33 cellular contexts compared by ENCODE assay signal in genomic region chr11:35609656-35610055, GRCh38.
"Had no signal": no experiment of that assay in that cellular context is flagged by ENCODE, and none has a peak within 500 bp of the region (broad histone marks: within the 10 kb centered on the region; RNA-seq: fewer than 3 reads in every experiment).

No MANE protein-coding gene starts in this region.

- H3K36me3 ChIP-seq: adrenal gland, ascending aorta, brain microvascular endothelial cell, breast epithelium, cardiac muscle cell had no signal

- DNase-seq: activated effector memory CD4-positive, alpha-beta T cell treated with anti-CD3 and anti-CD28 coated beads, Interleukin-2, amount 50 U/mL, for 16 hours; activated effector memory CD4-positive, alpha-beta T cell treated with Interleukin-2 at 50 U/mL for 16 hours; activated gamma-delta T cell; activated gamma-delta T cell treated with Interleukin-2 at 50 U/mL for 16 hours; activated naive CD4-positive, alpha-beta T cell; activated naive CD4-positive, alpha-beta T cell treated with anti-CD3 and anti-CD28 coated beads for 36 hours; activated naive CD4-positive, alpha-beta T cell treated with anti-CD3 and anti-CD28 coated beads, Interleukin-2, amount 10 ng/mL, durations not matched to agents 7 days and 5 days; activated naive CD4-positive, alpha-beta T cell treated with anti-CD3 and anti-CD28 coated beads, Interleukin-2, amount 50 U/mL, for 16 hours; activated naive CD4-positive, alpha-beta T cell treated with Interleukin-2 at 50 U/mL for 16 hours; activated naive CD8-positive, alpha-beta T cell treated with anti-CD3 and anti-CD28 coated beads for 36 hours; activated naive CD8-positive, alpha-beta T cell treated with anti-CD3 and anti-CD28 coated beads, Interleukin-2, amount 10 ng/mL, durations not matched to agents 7 days and 5 days; activated naive CD8-positive, alpha-beta T cell treated with anti-CD3 and anti-CD28 coated beads, Interleukin-2, amount 50 U/mL, for 24 hours; activated T-cell treated with anti-CD3 and anti-CD28 coated beads, Interleukin-2, amount 50 U/mL, for 1 hour; activated T-cell treated with anti-CD3 and anti-CD28 coated beads, Interleukin-2, amount 50 U/mL, for 24 hours; activated T-cell treated with anti-CD3 and anti-CD28 coated beads, Interleukin-2, amount 50 U/mL, for 4 hours; activated T-cell treated with anti-CD3 and anti-CD28 coated beads, Interleukin-2, amount 50 U/mL, for 48 hours; activated T-cell treated with anti-CD3 and anti-CD28 coated beads, Interleukin-2, amount 50 U/mL, for 72 hours; adrenal gland; amniotic stem cell; amygdala; anterior cingulate cortex; aorta; body of pancreas; brain microvascular endothelial cell; caudate nucleus; central memory CD4-positive, alpha-beta T cell; cerebellar nuclear complex had no signal

- H3K27me3 ChIP-seq: adrenal gland, ascending aorta, body of pancreas, brain microvascular endothelial cell, breast epithelium had no signal

- H3K4me3 ChIP-seq: adrenal gland, ascending aorta, body of pancreas, breast epithelium, cardiac muscle cell had no signal

- ATAC-seq: activated naive CD4-positive, alpha-beta T cell treated with anti-CD3 and anti-CD28 coated beads, Interleukin-2, amount 50 U/mL, for 72 hours; activated naive CD8-positive, alpha-beta T cell treated with anti-CD3 and anti-CD28 coated beads, Interleukin-2, amount 50 U/mL, for 24 hours; activated T-cell treated with anti-CD3 and anti-CD28 coated beads, Interleukin-2, amount 50 U/mL, for 4 hours; activated T-cell treated with anti-CD3 and anti-CD28 coated beads, Interleukin-2, amount 50 U/mL, for 72 hours; activated T-helper 17 cell treated with anti-CD3 and anti-CD28 coated beads, Interleukin-2, amount 50 U/mL, for 72 hours; body of pancreas had no signal

- H3K27ac ChIP-seq: adrenal gland, ascending aorta, body of pancreas, brain microvascular endothelial cell, breast epithelium, cardiac muscle cell had no signal

- FAIRE-seq: astrocyte had no signal

- H3K4me1 ChIP-seq: adrenal gland, ascending aorta, body of pancreas, breast epithelium had no signal

- H3K9me3 ChIP-seq: adrenal gland, ascending aorta, body of pancreas, breast epithelium had no signal
